ENCODE assay signal across 9 cellular contexts in genomic region chr10:114684822-114685209, GRCh38. TPM values are rescaled to one million over a fixed set of nuclear protein-coding genes. Genes with fewer than 3 reads are reported as not detected.
DNase-seq lines count a peak whose midpoint lies in the region; ATAC-seq and TF ChIP-seq lines count a peak whose summit lies in the region.
"Had no signal": no experiment of that assay in that cellular context is flagged by ENCODE, and none has a peak within 500 bp of the region (broad histone marks: within the 10 kb centered on the region; RNA-seq: fewer than 3 reads in every experiment).

No MANE protein-coding gene starts in this region.

- H3K36me3 ChIP-seq in colonic mucosa (no peaks in the 10 kb centered on the region), right lobe of liver (no peaks in the 10 kb centered on the region), transverse colon (no peaks in the 10 kb centered on the region)

- H3K27ac ChIP-seq in colonic mucosa (peak overlapping the region; percentile 93), right lobe of liver (peak overlapping the region; percentile 88 to 98 (median 98)), transverse colon (peak overlapping the region; percentile 82 to 87 (median 86))

- peaks cover 6% of the 10 kb centered on the region for H3K4me1 ChIP-seq in colonic mucosa
- H3K4me1 ChIP-seq in right lobe of liver = peaks cover 0 to 44% (median 2%) of the 10 kb centered on the region in 4 donors
- peaks cover 0 to 50% (median 31%) of the 10 kb centered on the region in 4 donors for H3K4me1 ChIP-seq in transverse colon

- 6% methylated on average over 5 of the region's 5 CpGs for WGBS in right lobe of liver (ENCODE audit: insufficient coverage, low coverage, low lambda C conversion rate, missing lambda C conversion rate)
- WGBS in transverse colon (ENCODE audit: low coverage in 1 of 2), 2 donors = 23 to 28% methylated on average over 5 of the region's 5 CpGs

- TF ChIP-seq POLR2A in right lobe of liver (IDR thresholded peaks at IDR 0.05) (peak; percentile 59), transverse colon (IDR thresholded peaks at IDR 0.05) (no peak)

- peak; percentile 87 for DNase-seq in LoVo (ENCODE audit: low spot score)
- DNase-seq in colonic mucosa = peak; percentile 62
- no peak for DNase-seq in right lobe of liver
- no peak for DNase-seq in transverse colon
- DNase-seq in NCI-H1048 (lab: John Stamatoyannopoulos, UW) = no peak

- no peak overlapping the region for H3K4me3 ChIP-seq in colonic mucosa
- H3K4me3 ChIP-seq in right lobe of liver = peak overlapping the region; percentile 16 to 18 (median 17)
- peak overlapping the region in 1 of 4 donors; percentile 4 for H3K4me3 ChIP-seq in transverse colon

- in situ Hi-C loops in transverse colon (cut with MboI; ENCODE audit: low pct_ligation_motif_present in 1 of 4, low pct_unique_long_range_greater_than_20kb in 1 of 4, low sequenced_read_pairs in 3 of 4) = loop anchor here in 1 of 4 donors (25.0 kb wide), 1 partner anchor 223 kb away; no protein-coding TSS in a partner anchor

- H3K9me3 ChIP-seq in colonic mucosa = no peaks in the 10 kb centered on the region
- no peaks in the 10 kb centered on the region for H3K9me3 ChIP-seq in right lobe of liver
- no peaks in the 10 kb centered on the region for H3K9me3 ChIP-seq in transverse colon

- H3K27me3 ChIP-seq in colonic mucosa (no peaks in the 10 kb centered on the region), right lobe of liver (no peaks in the 10 kb centered on the region), transverse colon (no peaks in the 10 kb centered on the region)

- intact Hi-C loops in colonic mucosa (cut with DNase I) = no loop called here
- intact Hi-C loops in right lobe of liver (cut with DNase I) = no loop called here
- intact Hi-C loops in transverse colon (cut with DNase I; ENCODE audit: low total_unique reads) = no loop called here

- TF ChIP-seq CTCF in colonic mucosa (IDR thresholded peaks at IDR 0.05) = no peak
- no peak for TF ChIP-seq CTCF in right lobe of liver (IDR thresholded peaks at IDR 0.05)
- no peak for TF ChIP-seq CTCF in transverse colon (IDR thresholded peaks at IDR 0.05)

- H3K9ac ChIP-seq in colonic mucosa (ENCODE audit: low read depth in 2 of 2, low read length in 2 of 2) = peak overlapping the region in 1 of 2 donors; percentile 52

- peak; percentile 66 to 86 (median 81) for ATAC-seq in right lobe of liver
- no peak for ATAC-seq in HG02571 (IDR thresholded peaks at IDR 0.05; ENCODE audit: unreplicated experiment)
- ATAC-seq in GM21529 (IDR thresholded peaks at IDR 0.05; ENCODE audit: unreplicated experiment) = no peak
- ATAC-seq in GM19452 (IDR thresholded peaks at IDR 0.05; ENCODE audit: unreplicated experiment) = no peak
- ATAC-seq: stimulated activated effector memory CD8-positive, alpha-beta T cell treated with anti-CD3 and anti-CD28 coated beads, Interleukin-12 subunit alpha, Interleukin-12 subunit beta, amount 100 ng/mL, for 72 hours had no signal

- no peak for TF ChIP-seq EP300 in transverse colon (IDR thresholded peaks at IDR 0.05; ENCODE audit: low read depth)

RNA-seq across cellular contexts. Expression of gene ABLIM1, which starts 26.7 kb away (rescaled TPM):
- total RNA-seq in colonic mucosa (100 to 1,000 TPM; 118 to 131 TPM), right lobe of liver (10 to 100 TPM; 38.8 to 76.5 (median 50.6) TPM), transverse colon (100 to 1,000 TPM in 2 of 4 donors, 10 to 100 TPM in 2; 56.9 to 108 (median 96.1) TPM)

Comparison
In these comparisons a context has a peak if more than half of its experiments do, and no peak if none do; other contexts are left out.
1. DNase-seq: peak in LoVo (single experiment) and colonic mucosa (single experiment); none in right lobe of liver (0 of 3), transverse colon (single experiment) and NCI-H1048 (single experiment).
2. ATAC-seq: peak in right lobe of liver (4 of 4); none in HG02571 (single experiment), GM21529 (single experiment) and GM19452 (single experiment).
3. Peak in every context shown above with its lines, with median percentiles within 50 percentile points of each other: H3K27ac ChIP-seq.